ENCODE assay signal across 1 cellular context in the genomic region with DNA sequence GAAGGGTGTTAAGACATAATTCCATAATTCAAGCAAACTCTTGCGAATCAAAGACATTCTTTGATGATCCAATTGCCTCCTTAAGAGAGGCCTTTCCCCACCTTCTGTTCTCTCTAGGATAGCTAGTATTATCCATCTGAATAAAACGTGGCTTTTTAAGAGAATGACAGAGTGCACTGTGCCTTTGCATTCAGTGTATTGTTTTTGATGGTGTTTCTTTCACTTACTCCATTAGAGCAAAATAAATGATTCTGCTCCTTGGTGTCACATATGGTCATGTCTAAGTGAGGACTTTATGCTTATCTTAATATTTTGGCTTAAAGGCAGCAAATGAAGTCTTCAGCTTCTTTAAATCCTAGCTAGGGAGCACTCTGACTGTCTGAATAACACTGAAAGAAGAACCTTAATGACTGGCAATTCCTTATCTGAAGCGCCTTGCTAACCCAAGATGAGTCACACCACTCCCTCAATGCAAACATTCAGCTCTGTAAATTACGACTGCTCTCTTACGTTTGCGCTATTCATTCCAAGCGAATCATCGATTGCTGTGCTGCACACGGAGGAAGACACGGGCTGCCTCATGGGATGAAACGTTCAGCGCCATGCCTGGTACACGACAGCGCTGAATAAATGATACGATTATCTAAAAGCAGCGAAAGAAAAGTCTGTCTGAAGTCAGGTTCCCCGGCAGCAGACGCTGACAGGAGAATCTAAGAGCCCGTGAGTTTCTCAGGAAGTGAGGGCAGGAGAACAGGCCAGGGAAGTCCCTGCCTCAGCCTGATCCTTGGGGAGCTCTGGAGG.
A peak's percentile ranks its signal among the peaks of the same experiment; 100 is the strongest.
TF ChIP-seq lines count a peak whose summit lies in the region.

No MANE protein-coding gene starts in this region.

TF ChIP-seq in K562, 482 proteins besides CTCF, POLR2A, EP300 and RAD21 (continued from another document and continues in another):
- TF ChIP-seq, protein P1, sequence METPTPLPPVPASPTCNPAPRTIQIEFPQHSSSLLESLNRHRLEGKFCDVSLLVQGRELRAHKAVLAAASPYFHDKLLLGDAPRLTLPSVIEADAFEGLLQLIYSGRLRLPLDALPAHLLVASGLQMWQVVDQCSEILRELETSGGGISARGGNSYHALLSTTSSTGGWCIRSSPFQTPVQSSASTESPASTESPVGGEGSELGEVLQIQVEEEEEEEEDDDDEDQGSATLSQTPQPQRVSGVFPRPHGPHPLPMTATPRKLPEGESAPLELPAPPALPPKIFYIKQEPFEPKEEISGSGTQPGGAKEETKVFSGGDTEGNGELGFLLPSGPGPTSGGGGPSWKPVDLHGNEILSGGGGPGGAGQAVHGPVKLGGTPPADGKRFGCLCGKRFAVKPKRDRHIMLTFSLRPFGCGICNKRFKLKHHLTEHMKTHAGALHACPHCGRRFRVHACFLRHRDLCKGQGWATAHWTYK (CRISPR knock-in tag; IDR thresholded peaks at IDR 0.05): no peak
- TF ChIP-seq THRAP3 (IDR thresholded peaks at IDR 0.05; ENCODE audit: borderline replicate concordance) (no peak), SMARCE1 (IDR thresholded peaks at IDR 0.05) (peak; percentile 99), CBX3 (IDR thresholded peaks at IDR 0.05; ENCODE audit: borderline replicate concordance in 1 of 2, low read length in 2 of 2) (peak in 1 of 2 experiments; percentile 85; a peak in 2 of 3 replicates), NR2F6 (CRISPR knock-in tag; IDR thresholded peaks at IDR 0.05) (no peak), C11orf30 (IDR thresholded peaks at IDR 0.05; ENCODE audit: low read depth) (peak; percentile 85), YBX1 (IDR thresholded peaks at IDR 0.05) (no peak), CBX1 (IDR thresholded peaks at IDR 0.05; ENCODE audit: low read depth) (no peak), NUFIP1 (IDR thresholded peaks at IDR 0.05; ENCODE audit: partially characterized antibody) (no peak), SNIP1 (IDR thresholded peaks at IDR 0.05; ENCODE audit: low read depth) (no peak), ZNF57 (CRISPR knock-in tag; IDR thresholded peaks at IDR 0.05) (no peak), ZNF551 (CRISPR knock-in tag; IDR thresholded peaks at IDR 0.05) (no peak), NR2C1 (IDR thresholded peaks at IDR 0.05) (no peak), NR2C1 (tag; IDR thresholded peaks at IDR 0.05) (no peak), ETV1 (tag; conservative IDR thresholded peaks at IDR 0.05; ENCODE audit: low read depth) (no peak), RFX5 (IDR thresholded peaks at IDR 0.05; ENCODE audit: low read depth, low read length) (no peak), ZBED1 (IDR thresholded peaks at IDR 0.05) (no peak), GATA2 (CRISPR knock-in tag; IDR thresholded peaks at IDR 0.05) (peak; percentile 57), ZC3H11A (IDR thresholded peaks at IDR 0.05; ENCODE audit: low read depth, low read length) (no peak), ZNF561 (CRISPR knock-in tag; conservative IDR thresholded peaks at IDR 0.05) (no peak), SAFB (IDR thresholded peaks at IDR 0.05; ENCODE audit: borderline replicate concordance, low read depth, low read length) (no peak), HOXB6 (CRISPR knock-in tag; IDR thresholded peaks at IDR 0.05; ENCODE audit: borderline replicate concordance) (no peak), ZKSCAN3 (CRISPR knock-in tag; IDR thresholded peaks at IDR 0.05) (no peak), RBBP5 (IDR thresholded peaks at IDR 0.05; ENCODE audit: borderline replicate concordance, insufficient read depth, low read length, poor library complexity, severe bottlenecking) (no peak), NFE2 (IDR thresholded peaks at IDR 0.05; ENCODE audit: low read depth) (peak; percentile 98), SP1 (CRISPR knock-in tag; IDR thresholded peaks at IDR 0.05) (no peak), RUNX1 (IDR thresholded peaks at IDR 0.05; ENCODE audit: low read depth) (no peak), ZZZ3 (IDR thresholded peaks at IDR 0.05) (no peak), MCM2 (IDR thresholded peaks at IDR 0.05; ENCODE audit: low read depth) (no peak), ATF1 (CRISPR knock-in tag; IDR thresholded peaks at IDR 0.05) (no peak), ATF1 (tag; IDR thresholded peaks at IDR 0.05) (peak; percentile 84), ZNF445 (CRISPR knock-in tag; IDR thresholded peaks at IDR 0.05; ENCODE audit: low read depth) (no peak), PRPF4 (IDR thresholded peaks at IDR 0.05; ENCODE audit: insufficient read depth, low read depth, low read length, poor library complexity, severe bottlenecking) (no peak), COPS2 (conservative IDR thresholded peaks at IDR 0.05) (no peak), NRF1 (conservative IDR thresholded peaks at IDR 0.05 in 1 of 2, IDR thresholded peaks at IDR 0.05 in 1 of 2) (peak; percentile 57 to 60), ZNF282 (CRISPR knock-in tag; IDR thresholded peaks at IDR 0.05) (no peak), FOXK2 (conservative IDR thresholded peaks at IDR 0.05 in 1 of 2, IDR thresholded peaks at IDR 0.05 in 1 of 2; ENCODE audit: low read depth in 2 of 2) (no peak), ZNF263 (CRISPR knock-in tag; IDR thresholded peaks at IDR 0.05; ENCODE audit: borderline replicate concordance) (peak; percentile 91), GABPB1 (CRISPR knock-in tag; IDR thresholded peaks at IDR 0.05) (no peak), NCOA1 (IDR thresholded peaks at IDR 0.05; ENCODE audit: low read depth) (no peak)
- TF ChIP-seq, protein P2, sequence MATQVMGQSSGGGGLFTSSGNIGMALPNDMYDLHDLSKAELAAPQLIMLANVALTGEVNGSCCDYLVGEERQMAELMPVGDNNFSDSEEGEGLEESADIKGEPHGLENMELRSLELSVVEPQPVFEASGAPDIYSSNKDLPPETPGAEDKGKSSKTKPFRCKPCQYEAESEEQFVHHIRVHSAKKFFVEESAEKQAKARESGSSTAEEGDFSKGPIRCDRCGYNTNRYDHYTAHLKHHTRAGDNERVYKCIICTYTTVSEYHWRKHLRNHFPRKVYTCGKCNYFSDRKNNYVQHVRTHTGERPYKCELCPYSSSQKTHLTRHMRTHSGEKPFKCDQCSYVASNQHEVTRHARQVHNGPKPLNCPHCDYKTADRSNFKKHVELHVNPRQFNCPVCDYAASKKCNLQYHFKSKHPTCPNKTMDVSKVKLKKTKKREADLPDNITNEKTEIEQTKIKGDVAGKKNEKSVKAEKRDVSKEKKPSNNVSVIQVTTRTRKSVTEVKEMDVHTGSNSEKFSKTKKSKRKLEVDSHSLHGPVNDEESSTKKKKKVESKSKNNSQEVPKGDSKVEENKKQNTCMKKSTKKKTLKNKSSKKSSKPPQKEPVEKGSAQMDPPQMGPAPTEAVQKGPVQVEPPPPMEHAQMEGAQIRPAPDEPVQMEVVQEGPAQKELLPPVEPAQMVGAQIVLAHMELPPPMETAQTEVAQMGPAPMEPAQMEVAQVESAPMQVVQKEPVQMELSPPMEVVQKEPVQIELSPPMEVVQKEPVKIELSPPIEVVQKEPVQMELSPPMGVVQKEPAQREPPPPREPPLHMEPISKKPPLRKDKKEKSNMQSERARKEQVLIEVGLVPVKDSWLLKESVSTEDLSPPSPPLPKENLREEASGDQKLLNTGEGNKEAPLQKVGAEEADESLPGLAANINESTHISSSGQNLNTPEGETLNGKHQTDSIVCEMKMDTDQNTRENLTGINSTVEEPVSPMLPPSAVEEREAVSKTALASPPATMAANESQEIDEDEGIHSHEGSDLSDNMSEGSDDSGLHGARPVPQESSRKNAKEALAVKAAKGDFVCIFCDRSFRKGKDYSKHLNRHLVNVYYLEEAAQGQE (CRISPR knock-in tag; IDR thresholded peaks at IDR 0.05; ENCODE audit: low read depth): no peak
- TF ChIP-seq, protein P3, sequence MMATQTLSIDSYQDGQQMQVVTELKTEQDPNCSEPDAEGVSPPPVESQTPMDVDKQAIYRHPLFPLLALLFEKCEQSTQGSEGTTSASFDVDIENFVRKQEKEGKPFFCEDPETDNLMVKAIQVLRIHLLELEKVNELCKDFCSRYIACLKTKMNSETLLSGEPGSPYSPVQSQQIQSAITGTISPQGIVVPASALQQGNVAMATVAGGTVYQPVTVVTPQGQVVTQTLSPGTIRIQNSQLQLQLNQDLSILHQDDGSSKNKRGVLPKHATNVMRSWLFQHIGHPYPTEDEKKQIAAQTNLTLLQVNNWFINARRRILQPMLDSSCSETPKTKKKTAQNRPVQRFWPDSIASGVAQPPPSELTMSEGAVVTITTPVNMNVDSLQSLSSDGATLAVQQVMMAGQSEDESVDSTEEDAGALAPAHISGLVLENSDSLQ (IDR thresholded peaks at IDR 0.05): peak; percentile 83
- TF ChIP-seq, protein P4, sequence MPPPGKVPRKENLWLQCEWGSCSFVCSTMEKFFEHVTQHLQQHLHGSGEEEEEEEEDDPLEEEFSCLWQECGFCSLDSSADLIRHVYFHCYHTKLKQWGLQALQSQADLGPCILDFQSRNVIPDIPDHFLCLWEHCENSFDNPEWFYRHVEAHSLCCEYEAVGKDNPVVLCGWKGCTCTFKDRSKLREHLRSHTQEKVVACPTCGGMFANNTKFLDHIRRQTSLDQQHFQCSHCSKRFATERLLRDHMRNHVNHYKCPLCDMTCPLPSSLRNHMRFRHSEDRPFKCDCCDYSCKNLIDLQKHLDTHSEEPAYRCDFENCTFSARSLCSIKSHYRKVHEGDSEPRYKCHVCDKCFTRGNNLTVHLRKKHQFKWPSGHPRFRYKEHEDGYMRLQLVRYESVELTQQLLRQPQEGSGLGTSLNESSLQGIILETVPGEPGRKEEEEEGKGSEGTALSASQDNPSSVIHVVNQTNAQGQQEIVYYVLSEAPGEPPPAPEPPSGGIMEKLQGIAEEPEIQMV (tag; conservative IDR thresholded peaks at IDR 0.05; ENCODE audit: low read depth): no peak
- TF ChIP-seq, protein P5, sequence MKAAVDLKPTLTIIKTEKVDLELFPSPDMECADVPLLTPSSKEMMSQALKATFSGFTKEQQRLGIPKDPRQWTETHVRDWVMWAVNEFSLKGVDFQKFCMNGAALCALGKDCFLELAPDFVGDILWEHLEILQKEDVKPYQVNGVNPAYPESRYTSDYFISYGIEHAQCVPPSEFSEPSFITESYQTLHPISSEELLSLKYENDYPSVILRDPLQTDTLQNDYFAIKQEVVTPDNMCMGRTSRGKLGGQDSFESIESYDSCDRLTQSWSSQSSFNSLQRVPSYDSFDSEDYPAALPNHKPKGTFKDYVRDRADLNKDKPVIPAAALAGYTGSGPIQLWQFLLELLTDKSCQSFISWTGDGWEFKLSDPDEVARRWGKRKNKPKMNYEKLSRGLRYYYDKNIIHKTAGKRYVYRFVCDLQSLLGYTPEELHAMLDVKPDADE (conservative IDR thresholded peaks at IDR 0.05; ENCODE audit: control insufficient read depth, low read depth, low read length): no peak
- TF ChIP-seq, protein P6, sequence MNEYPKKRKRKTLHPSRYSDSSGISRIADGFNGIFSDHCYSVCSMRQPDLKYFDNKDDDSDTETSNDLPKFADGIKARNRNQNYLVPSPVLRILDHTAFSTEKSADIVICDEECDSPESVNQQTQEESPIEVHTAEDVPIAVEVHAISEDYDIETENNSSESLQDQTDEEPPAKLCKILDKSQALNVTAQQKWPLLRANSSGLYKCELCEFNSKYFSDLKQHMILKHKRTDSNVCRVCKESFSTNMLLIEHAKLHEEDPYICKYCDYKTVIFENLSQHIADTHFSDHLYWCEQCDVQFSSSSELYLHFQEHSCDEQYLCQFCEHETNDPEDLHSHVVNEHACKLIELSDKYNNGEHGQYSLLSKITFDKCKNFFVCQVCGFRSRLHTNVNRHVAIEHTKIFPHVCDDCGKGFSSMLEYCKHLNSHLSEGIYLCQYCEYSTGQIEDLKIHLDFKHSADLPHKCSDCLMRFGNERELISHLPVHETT (CRISPR knock-in tag; conservative IDR thresholded peaks at IDR 0.05 in 1 of 2, IDR thresholded peaks at IDR 0.05 in 1 of 2): peak in 1 of 2 experiments; percentile 40; a peak in 1 of 4 replicates
- TF ChIP-seq, protein P7, sequence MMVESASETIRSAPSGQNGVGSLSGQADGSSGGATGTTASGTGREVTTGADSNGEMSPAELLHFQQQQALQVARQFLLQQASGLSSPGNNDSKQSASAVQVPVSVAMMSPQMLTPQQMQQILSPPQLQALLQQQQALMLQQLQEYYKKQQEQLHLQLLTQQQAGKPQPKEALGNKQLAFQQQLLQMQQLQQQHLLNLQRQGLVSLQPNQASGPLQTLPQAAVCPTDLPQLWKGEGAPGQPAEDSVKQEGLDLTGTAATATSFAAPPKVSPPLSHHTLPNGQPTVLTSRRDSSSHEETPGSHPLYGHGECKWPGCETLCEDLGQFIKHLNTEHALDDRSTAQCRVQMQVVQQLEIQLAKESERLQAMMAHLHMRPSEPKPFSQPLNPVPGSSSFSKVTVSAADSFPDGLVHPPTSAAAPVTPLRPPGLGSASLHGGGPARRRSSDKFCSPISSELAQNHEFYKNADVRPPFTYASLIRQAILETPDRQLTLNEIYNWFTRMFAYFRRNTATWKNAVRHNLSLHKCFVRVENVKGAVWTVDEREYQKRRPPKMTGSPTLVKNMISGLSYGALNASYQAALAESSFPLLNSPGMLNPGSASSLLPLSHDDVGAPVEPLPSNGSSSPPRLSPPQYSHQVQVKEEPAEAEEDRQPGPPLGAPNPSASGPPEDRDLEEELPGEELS (CRISPR knock-in tag; IDR thresholded peaks at IDR 0.05; ENCODE audit: borderline replicate concordance): no peak
- TF ChIP-seq, protein P8, sequence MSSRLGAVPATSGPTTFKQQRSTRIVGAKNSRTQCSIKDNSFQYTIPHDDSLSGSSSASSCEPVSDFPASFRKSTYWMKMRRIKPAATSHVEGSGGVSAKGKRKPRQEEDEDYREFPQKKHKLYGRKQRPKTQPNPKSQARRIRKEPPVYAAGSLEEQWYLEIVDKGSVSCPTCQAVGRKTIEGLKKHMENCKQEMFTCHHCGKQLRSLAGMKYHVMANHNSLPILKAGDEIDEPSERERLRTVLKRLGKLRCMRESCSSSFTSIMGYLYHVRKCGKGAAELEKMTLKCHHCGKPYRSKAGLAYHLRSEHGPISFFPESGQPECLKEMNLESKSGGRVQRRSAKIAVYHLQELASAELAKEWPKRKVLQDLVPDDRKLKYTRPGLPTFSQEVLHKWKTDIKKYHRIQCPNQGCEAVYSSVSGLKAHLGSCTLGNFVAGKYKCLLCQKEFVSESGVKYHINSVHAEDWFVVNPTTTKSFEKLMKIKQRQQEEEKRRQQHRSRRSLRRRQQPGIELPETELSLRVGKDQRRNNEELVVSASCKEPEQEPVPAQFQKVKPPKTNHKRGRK (tag; IDR thresholded peaks at IDR 0.05): no peak
- TF ChIP-seq, protein P9, sequence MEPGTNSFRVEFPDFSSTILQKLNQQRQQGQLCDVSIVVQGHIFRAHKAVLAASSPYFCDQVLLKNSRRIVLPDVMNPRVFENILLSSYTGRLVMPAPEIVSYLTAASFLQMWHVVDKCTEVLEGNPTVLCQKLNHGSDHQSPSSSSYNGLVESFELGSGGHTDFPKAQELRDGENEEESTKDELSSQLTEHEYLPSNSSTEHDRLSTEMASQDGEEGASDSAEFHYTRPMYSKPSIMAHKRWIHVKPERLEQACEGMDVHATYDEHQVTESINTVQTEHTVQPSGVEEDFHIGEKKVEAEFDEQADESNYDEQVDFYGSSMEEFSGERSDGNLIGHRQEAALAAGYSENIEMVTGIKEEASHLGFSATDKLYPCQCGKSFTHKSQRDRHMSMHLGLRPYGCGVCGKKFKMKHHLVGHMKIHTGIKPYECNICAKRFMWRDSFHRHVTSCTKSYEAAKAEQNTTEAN (CRISPR knock-in tag; IDR thresholded peaks at IDR 0.05): no peak
- TF ChIP-seq, protein P10, sequence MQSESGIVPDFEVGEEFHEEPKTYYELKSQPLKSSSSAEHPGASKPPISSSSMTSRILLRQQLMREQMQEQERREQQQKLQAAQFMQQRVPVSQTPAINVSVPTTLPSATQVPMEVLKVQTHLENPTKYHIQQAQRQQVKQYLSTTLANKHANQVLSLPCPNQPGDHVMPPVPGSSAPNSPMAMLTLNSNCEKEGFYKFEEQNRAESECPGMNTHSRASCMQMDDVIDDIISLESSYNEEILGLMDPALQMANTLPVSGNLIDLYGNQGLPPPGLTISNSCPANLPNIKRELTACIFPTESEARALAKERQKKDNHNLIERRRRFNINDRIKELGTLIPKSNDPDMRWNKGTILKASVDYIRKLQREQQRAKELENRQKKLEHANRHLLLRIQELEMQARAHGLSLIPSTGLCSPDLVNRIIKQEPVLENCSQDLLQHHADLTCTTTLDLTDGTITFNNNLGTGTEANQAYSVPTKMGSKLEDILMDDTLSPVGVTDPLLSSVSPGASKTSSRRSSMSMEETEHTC (IDR thresholded peaks at IDR 0.05): no peak
